22 cellular contexts compared by ENCODE assay signal in the genomic region with DNA sequence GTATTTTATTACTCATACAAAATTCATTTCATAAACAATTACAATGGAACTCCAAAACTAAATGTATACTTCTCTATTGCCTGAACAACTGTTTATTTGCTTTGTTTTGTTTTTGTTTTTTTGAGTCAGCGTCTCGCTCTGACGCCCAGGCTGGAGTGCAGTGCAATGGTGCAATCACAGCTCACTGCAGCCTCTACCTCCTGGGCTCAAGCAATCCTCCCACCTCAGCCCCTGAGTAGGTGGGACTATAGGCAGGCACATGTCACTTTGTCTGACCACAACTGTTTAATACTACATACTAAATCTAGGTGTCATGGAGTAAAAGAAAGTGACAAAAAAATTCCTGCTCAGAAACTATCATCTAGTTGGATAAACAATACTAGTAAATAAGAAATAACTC. TPM values are rescaled to one million over a fixed set of nuclear protein-coding genes. Genes with fewer than 3 reads are reported as not detected.
DNase-seq lines count a peak whose midpoint lies in the region; ATAC-seq, FAIRE-seq and TF ChIP-seq lines count a peak whose summit lies in the region.
"Had no signal": no experiment of that assay in that cellular context is flagged by ENCODE, and none has a peak within 500 bp of the region (broad histone marks: within the 10 kb centered on the region; RNA-seq: fewer than 3 reads in every experiment).

No MANE protein-coding gene starts in this region.

- H3K9ac ChIP-seq in kidney (ENCODE audit: low read length in 2 of 2): no peak overlapping the region

- H3K9me3 ChIP-seq in kidney (ENCODE audit: control insufficient read depth in 1 of 2, low read length in 2 of 2): no peaks in the 10 kb centered on the region
- H3K9me3 ChIP-seq: adrenal gland, esophagus squamous epithelium, lower lobe of right lung, pancreas had no signal

- peaks cover 0 to 2% of the 10 kb centered on the region in 2 donors for H3K36me3 ChIP-seq in kidney (ENCODE audit: control insufficient read depth in 1 of 2, insufficient read depth in 2 of 2, low read length in 2 of 2)
- H3K36me3 ChIP-seq: adrenal gland, lower lobe of right lung, pancreas had no signal

- peaks cover 0 to 4% of the 10 kb centered on the region in 2 donors for H3K4me1 ChIP-seq in kidney (ENCODE audit: control insufficient read depth in 1 of 2, insufficient read depth in 1 of 2, low read depth in 1 of 2, low read length in 2 of 2)
- H3K4me1 ChIP-seq: pancreas had no signal

- DNase-seq in GM12865 (ENCODE audit: low read depth) (peak; percentile 65), choroid plexus epithelial cell (ENCODE audit: low read depth) (peak; percentile 9), kidney (no peak), NCI-H1436 treated with DMSO at 0.1 percent for 48 hours (lab: John Stamatoyannopoulos, UW) (no peak), OCI-M2 (lab: John Stamatoyannopoulos, UW; ENCODE audit: unreplicated experiment) (no peak)
- no peak for DNase-seq in activated CD4-positive, alpha-beta T cell treated with anti-CD3 and anti-CD28 coated beads, Interleukin-2, amount 50 U/mL, for 48 hours
- DNase-seq: activated CD4-positive, CD25-positive, alpha-beta regulatory T cell; activated CD8-positive, alpha-beta memory T cell treated with anti-CD3 and anti-CD28 coated beads for 24 hours; adrenal gland; caudate nucleus; effector CD4-positive, alpha-beta T cell; esophagus squamous epithelium; glutamatergic neuron; lower lobe of right lung; naive thymus-derived CD4-positive, alpha-beta T cell; NCI-H1105; pancreas; stimulated activated CD4-positive, alpha-beta T cell treated with anti-CD3 and anti-CD28 coated beads, Interleukin-2, amount 100 ng/mL, for 48 hours; T-helper 1 cell had no signal

- TF ChIP-seq CTCF in GM12865 (IDR thresholded peaks at IDR 0.05; ENCODE audit: insufficient read depth, low read depth, low read length, missing control alignments) (no peak), choroid plexus epithelial cell (conservative IDR thresholded peaks at IDR 0.05; ENCODE audit: low read depth, low read length) (no peak), kidney (IDR thresholded peaks at IDR 0.05; ENCODE audit: borderline replicate concordance, extremely low read depth, insufficient read depth) (no peak)

- intact Hi-C loops in kidney (cut with DNase I): no loop called here

- no peak for FAIRE-seq in kidney (lab: Jason Lieb, UNC)

- ATAC-seq in GM19468 (IDR thresholded peaks at IDR 0.05; ENCODE audit: extremely low read depth, unreplicated experiment) (peak; percentile 23), HG03432 (IDR thresholded peaks at IDR 0.05; ENCODE audit: unreplicated experiment) (peak; percentile 21)
- ATAC-seq: activated T-helper 17 cell treated with anti-CD3 and anti-CD28 coated beads, Interleukin-2, amount 50 U/mL, for 72 hours; lower lobe of right lung; naive thymus-derived CD4-positive, alpha-beta T cell; pancreas had no signal

- peak overlapping the region; percentile 91 for H3K4me3 ChIP-seq in GM12865 (ENCODE audit: low read depth, low read length)
- H3K4me3 ChIP-seq in choroid plexus epithelial cell (ENCODE audit: low read depth, low read length): no peak overlapping the region
- no peak overlapping the region for H3K4me3 ChIP-seq in kidney (ENCODE audit: low read length in 2 of 2)
- H3K4me3 ChIP-seq: adrenal gland, esophagus squamous epithelium, lower lobe of right lung, pancreas had no signal

- no peak overlapping the region for H3K27ac ChIP-seq in kidney (ENCODE audit: low read depth in 2 of 2, low read length in 2 of 2)
- H3K27ac ChIP-seq: adrenal gland, esophagus squamous epithelium, lower lobe of right lung, pancreas had no signal

RNA-seq across cellular contexts. Expression of a gene that starts 49.3 kb away (rescaled TPM):
- total RNA-seq in kidney: 38.1 TPM
- polyA plus RNA-seq in kidney (ENCODE audit: insufficient read depth, low read depth, low replicate concordance): 7.6 TPM

Comparison
In these comparisons a context has a peak if more than half of its experiments do, and no peak if none do; other contexts are left out.
1. DNase-seq: peak in GM12865 (single experiment) and choroid plexus epithelial cell (single experiment); none in kidney (single experiment), NCI-H1436 treated with DMSO at 0.1 percent for 48 hours (single experiment), activated CD4-positive, alpha-beta T cell treated with anti-CD3 and anti-CD28 coated beads, Interleukin-2, amount 50 U/mL, for 48 hours (0 of 2) and OCI-M2 (single experiment).